ENCODE assay signal across 8 cellular contexts in the genomic region with DNA sequence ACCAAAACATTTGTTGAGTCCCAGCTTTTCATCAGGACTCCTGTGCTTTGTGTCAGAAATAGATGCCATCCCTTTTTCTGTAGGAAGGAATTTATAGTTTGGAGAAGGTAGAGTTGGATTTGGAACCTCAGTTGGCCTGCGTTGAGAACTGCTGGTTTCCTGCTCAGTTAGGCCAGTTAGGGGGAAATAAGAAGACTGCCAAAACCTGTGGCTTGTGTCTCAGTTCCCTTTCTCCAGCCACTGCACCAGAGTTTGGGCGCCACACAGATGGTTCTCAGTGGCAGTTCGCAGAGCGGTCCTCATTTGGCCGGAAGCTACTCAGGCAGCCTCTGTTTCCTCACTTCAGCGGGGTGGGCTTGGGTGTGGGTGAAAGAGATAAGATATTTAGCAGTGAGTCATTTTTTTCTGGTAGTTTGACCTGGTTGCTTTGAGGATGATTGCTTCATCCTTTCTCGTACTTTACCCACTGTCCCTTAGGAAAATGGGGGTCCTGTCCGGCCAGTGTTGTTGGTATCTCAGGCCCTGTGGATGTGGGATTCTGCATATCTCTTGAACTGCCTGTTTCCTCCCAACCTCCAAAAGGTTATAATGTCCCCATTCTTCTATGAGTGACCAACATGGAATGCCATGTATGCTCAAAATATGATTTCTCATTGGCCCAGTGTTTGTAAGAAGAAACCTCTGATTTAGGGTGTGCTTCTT. TPM values are rescaled to one million over a fixed set of nuclear protein-coding genes. Genes with fewer than 3 reads are reported as not detected.
DNase-seq lines count a peak whose midpoint lies in the region; ATAC-seq and TF ChIP-seq lines count a peak whose summit lies in the region.

No MANE protein-coding gene starts in this region.

- H3K36me3 Mint-ChIP-seq in CD4-positive, alpha-beta T cell (ENCODE audit: low read depth), result peaks cover 7% of the 10 kb centered on the region

- no peak for TF ChIP-seq CTCF in CD4-positive, alpha-beta T cell (IDR thresholded peaks at IDR 0.05)
- TF ChIP-seq CTCF in fibroblast of the aortic adventitia (IDR thresholded peaks at IDR 0.05; ENCODE audit: insufficient read depth, low read length), result no peak

- H3K9me3 ChIP-seq in CD4-positive, alpha-beta T cell (ENCODE audit: control insufficient read depth, low read length), result no peaks in the 10 kb centered on the region

- H3K27me3 ChIP-seq in CD4-positive, alpha-beta T cell (ENCODE audit: control insufficient read depth, insufficient read depth, low read length), result no peaks in the 10 kb centered on the region

- POLR2A ChIA-PET in CD4-positive, alpha-beta T cell (lab: Charles Lee), result interaction anchor here (0.5 to 0.9 kb wide), 2 partner anchors 11 to 168 kb away, joined by 3 read pairs; no protein-coding TSS in a partner anchor

- intact Hi-C loops in CD4-positive, alpha-beta T cell (cut with DNase I, micrococcal nuclease), result loop anchor here in 1 of 2 experiments (2.0 to 5.0 kb wide), 2 partner anchors 15 to 37 kb away; no protein-coding TSS in a partner anchor

- no peak overlapping the region for H3K4me3 ChIP-seq in fibroblast of the aortic adventitia (ENCODE audit: low read depth, low read length)

- CTCF ChIA-PET in CD4-positive, alpha-beta T cell (lab: Charles Lee), result no interaction called here

- peak overlapping the region; percentile 53 for H3K27ac Mint-ChIP-seq in CD4-positive, alpha-beta T cell

- H3K4me1 Mint-ChIP-seq in CD4-positive, alpha-beta T cell (ENCODE audit: low read depth), result peaks cover 75% of the 10 kb centered on the region

- H3K4me3 Mint-ChIP-seq in CD4-positive, alpha-beta T cell, result peak overlapping the region; percentile 11

- H3K27me3 Mint-ChIP-seq in CD4-positive, alpha-beta T cell, result no peaks in the 10 kb centered on the region

- no peak overlapping the region for H3K27ac ChIP-seq in CD4-positive, alpha-beta T cell (ENCODE audit: low read depth, low read length)

- ATAC-seq in CD4-positive, alpha-beta T cell (ENCODE audit: poor library complexity), result peak; percentile 45
- ATAC-seq in GM19328 (IDR thresholded peaks at IDR 0.05; ENCODE audit: unreplicated experiment), result peak; percentile 78
- ATAC-seq in HG03135 (IDR thresholded peaks at IDR 0.05; ENCODE audit: unreplicated experiment), result peak; percentile 80
- peak; percentile 49 for ATAC-seq in SK-N-SH treated with all-trans-retinoic acid at 6 μM for 48 hours

- H3K9me3 Mint-ChIP-seq in CD4-positive, alpha-beta T cell, result no peaks in the 10 kb centered on the region

- DNase-seq in CD4-positive, alpha-beta T cell, result peak in 2 of 10 experiments; percentile 18 to 25
- DNase-seq in fibroblast of the aortic adventitia (ENCODE audit: low read depth), result peak; percentile 35
- DNase-seq in stimulated activated CD8-positive, alpha-beta memory T cell treated with anti-CD3 and anti-CD28 coated beads, Interleukin-2, amount 100 ng/mL, for 1 hour (ENCODE audit: low read depth in 2 of 2), result peak; percentile 25 to 31
- DNase-seq in HPDE6-E6E7 (ENCODE audit: extremely low spot score), result no peak
- DNase-seq in D341Med (ENCODE audit: low spot score), result no peak

TF ChIP-seq in SK-N-SH treated with all-trans-retinoic acid at 6 μM for 48 hours, 23 proteins besides CTCF, POLR2A, EP300 and RAD21:
- no peak for TF ChIP-seq SNAI2 (CRISPR knock-in tag; IDR thresholded peaks at IDR 0.05)
- TF ChIP-seq, protein P1, sequence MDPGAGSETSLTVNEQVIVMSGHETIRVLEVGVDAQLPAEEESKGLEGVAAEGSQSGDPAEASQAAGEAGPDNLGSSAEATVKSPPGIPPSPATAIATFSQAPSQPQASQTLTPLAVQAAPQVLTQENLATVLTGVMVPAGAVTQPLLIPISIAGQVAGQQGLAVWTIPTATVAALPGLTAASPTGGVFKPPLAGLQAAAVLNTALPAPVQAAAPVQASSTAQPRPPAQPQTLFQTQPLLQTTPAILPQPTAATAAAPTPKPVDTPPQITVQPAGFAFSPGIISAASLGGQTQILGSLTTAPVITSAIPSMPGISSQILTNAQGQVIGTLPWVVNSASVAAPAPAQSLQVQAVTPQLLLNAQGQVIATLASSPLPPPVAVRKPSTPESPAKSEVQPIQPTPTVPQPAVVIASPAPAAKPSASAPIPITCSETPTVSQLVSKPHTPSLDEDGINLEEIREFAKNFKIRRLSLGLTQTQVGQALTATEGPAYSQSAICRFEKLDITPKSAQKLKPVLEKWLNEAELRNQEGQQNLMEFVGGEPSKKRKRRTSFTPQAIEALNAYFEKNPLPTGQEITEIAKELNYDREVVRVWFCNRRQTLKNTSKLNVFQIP (CRISPR knock-in tag; IDR thresholded peaks at IDR 0.05; ENCODE audit: borderline replicate concordance, low read depth), result no peak
- no peak for TF ChIP-seq ZFP3 (CRISPR knock-in tag; IDR thresholded peaks at IDR 0.05)
- no peak for TF ChIP-seq ESRRG (CRISPR knock-in tag; IDR thresholded peaks at IDR 0.05)
- TF ChIP-seq ZNF8 (CRISPR knock-in tag; IDR thresholded peaks at IDR 0.05), result no peak
- no peak for TF ChIP-seq ZNF565 (CRISPR knock-in tag; conservative IDR thresholded peaks at IDR 0.05; ENCODE audit: low read depth)
- TF ChIP-seq, protein P2, sequence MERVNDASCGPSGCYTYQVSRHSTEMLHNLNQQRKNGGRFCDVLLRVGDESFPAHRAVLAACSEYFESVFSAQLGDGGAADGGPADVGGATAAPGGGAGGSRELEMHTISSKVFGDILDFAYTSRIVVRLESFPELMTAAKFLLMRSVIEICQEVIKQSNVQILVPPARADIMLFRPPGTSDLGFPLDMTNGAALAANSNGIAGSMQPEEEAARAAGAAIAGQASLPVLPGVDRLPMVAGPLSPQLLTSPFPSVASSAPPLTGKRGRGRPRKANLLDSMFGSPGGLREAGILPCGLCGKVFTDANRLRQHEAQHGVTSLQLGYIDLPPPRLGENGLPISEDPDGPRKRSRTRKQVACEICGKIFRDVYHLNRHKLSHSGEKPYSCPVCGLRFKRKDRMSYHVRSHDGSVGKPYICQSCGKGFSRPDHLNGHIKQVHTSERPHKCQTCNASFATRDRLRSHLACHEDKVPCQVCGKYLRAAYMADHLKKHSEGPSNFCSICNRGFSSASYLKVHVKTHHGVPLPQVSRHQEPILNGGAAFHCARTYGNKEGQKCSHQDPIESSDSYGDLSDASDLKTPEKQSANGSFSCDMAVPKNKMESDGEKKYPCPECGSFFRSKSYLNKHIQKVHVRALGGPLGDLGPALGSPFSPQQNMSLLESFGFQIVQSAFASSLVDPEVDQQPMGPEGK (CRISPR knock-in tag; IDR thresholded peaks at IDR 0.05; ENCODE audit: borderline replicate concordance), result no peak
- TF ChIP-seq PPARA (CRISPR knock-in tag; IDR thresholded peaks at IDR 0.05; ENCODE audit: borderline replicate concordance), result no peak
- no peak for TF ChIP-seq GLIS3 (CRISPR knock-in tag; IDR thresholded peaks at IDR 0.05)
- TF ChIP-seq, protein P3, sequence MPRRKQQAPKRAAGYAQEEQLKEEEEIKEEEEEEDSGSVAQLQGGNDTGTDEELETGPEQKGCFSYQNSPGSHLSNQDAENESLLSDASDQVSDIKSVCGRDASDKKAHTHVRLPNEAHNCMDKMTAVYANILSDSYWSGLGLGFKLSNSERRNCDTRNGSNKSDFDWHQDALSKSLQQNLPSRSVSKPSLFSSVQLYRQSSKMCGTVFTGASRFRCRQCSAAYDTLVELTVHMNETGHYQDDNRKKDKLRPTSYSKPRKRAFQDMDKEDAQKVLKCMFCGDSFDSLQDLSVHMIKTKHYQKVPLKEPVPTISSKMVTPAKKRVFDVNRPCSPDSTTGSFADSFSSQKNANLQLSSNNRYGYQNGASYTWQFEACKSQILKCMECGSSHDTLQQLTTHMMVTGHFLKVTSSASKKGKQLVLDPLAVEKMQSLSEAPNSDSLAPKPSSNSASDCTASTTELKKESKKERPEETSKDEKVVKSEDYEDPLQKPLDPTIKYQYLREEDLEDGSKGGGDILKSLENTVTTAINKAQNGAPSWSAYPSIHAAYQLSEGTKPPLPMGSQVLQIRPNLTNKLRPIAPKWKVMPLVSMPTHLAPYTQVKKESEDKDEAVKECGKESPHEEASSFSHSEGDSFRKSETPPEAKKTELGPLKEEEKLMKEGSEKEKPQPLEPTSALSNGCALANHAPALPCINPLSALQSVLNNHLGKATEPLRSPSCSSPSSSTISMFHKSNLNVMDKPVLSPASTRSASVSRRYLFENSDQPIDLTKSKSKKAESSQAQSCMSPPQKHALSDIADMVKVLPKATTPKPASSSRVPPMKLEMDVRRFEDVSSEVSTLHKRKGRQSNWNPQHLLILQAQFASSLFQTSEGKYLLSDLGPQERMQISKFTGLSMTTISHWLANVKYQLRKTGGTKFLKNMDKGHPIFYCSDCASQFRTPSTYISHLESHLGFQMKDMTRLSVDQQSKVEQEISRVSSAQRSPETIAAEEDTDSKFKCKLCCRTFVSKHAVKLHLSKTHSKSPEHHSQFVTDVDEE (CRISPR knock-in tag; IDR thresholded peaks at IDR 0.05), result no peak
- no peak for TF ChIP-seq BACH2 (CRISPR knock-in tag; IDR thresholded peaks at IDR 0.05; ENCODE audit: borderline replicate concordance)
- TF ChIP-seq CSDC2 (CRISPR knock-in tag; IDR thresholded peaks at IDR 0.05), result no peak
- TF ChIP-seq ISL1 (CRISPR knock-in tag; IDR thresholded peaks at IDR 0.05), result no peak
- TF ChIP-seq, protein P4, sequence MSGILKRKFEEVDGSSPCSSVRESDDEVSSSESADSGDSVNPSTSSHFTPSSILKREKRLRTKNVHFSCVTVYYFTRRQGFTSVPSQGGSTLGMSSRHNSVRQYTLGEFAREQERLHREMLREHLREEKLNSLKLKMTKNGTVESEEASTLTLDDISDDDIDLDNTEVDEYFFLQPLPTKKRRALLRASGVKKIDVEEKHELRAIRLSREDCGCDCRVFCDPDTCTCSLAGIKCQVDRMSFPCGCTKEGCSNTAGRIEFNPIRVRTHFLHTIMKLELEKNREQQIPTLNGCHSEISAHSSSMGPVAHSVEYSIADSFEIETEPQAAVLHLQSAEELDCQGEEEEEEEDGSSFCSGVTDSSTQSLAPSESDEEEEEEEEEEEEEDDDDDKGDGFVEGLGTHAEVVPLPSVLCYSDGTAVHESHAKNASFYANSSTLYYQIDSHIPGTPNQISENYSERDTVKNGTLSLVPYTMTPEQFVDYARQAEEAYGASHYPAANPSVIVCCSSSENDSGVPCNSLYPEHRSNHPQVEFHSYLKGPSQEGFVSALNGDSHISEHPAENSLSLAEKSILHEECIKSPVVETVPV (CRISPR knock-in tag; IDR thresholded peaks at IDR 0.05), result no peak
- TF ChIP-seq ZFP30 (CRISPR knock-in tag; IDR thresholded peaks at IDR 0.05), result no peak
- TF ChIP-seq ZNF70 (CRISPR knock-in tag; IDR thresholded peaks at IDR 0.05), result no peak
TF ChIP-seq in SK-N-SH treated with all-trans-retinoic acid at 6 μM for 48 hours: peak in this region for 0.

RNA-seq across cellular contexts. Expression of a gene that starts 53.7 kb away (rescaled TPM):
- total RNA-seq in CD4-positive, alpha-beta T cell, result 10 to 100 TPM; 32.0 to 33.0 TPM
- 2.9 and 8.3 TPM in 2 replicates for total RNA-seq in fibroblast of the aortic adventitia (ENCODE audit: low replicate concordance)

Comparison
In these comparisons a context has a peak if more than half of its experiments do, and no peak if none do; other contexts are left out.
1. DNase-seq: peak in fibroblast of the aortic adventitia (single experiment) and stimulated activated CD8-positive, alpha-beta memory T cell treated with anti-CD3 and anti-CD28 coated beads, Interleukin-2, amount 100 ng/mL, for 1 hour (2 of 2); none in HPDE6-E6E7 (single experiment) and D341Med (single experiment).
2. Peak in every context shown above with its lines, with median percentiles within 50 percentile points of each other: ATAC-seq.